ENCODE assay signal across 30 cellular contexts in genomic region chr10:98407017-98407743, GRCh38.
"Had no signal": no experiment of that assay in that cellular context is flagged by ENCODE, and none has a peak within 500 bp of the region (broad histone marks: within the 10 kb centered on the region; RNA-seq: fewer than 3 reads in every experiment).

No MANE protein-coding gene starts in this region.

- H3K27ac Mint-ChIP-seq: activated B cell treated with CpG ODN at 0.5 μM for 24 hours; activated CD4-positive, alpha-beta T cell treated with anti-CD3 and anti-CD28 coated beads, Interleukin-2, amount 10 ng/mL, durations not matched to agents 24 days and 14 days; activated CD8-positive, alpha-beta memory T cell treated with anti-CD3 and anti-CD28 coated beads, Interleukin-2, amount 10 ng/mL, durations not matched to agents 7 days and 5 days; activated naive CD4-positive, alpha-beta T cell treated with anti-CD3 and anti-CD28 coated beads, Interleukin-2, amount 50 U/mL, for 72 hours; activated naive CD8-positive, alpha-beta T cell treated with anti-CD3 and anti-CD28 coated beads, Interleukin-2, amount 50 U/mL, for 24 hours; T-helper 17 cell had no signal

- H3K4me3 ChIP-seq: K562, SJSA1 had no signal

- H3K36me3 Mint-ChIP-seq: activated CD8-positive, alpha-beta memory T cell treated with anti-CD3 and anti-CD28 coated beads, Interleukin-2, amount 10 ng/mL, durations not matched to agents 7 days and 5 days had no signal

- H3K27ac ChIP-seq: SJSA1 had no signal

- ATAC-seq: activated CD8-positive, alpha-beta memory T cell treated with anti-CD3 and anti-CD28 coated beads, Interleukin-2, amount 10 ng/mL, durations not matched to agents 7 days and 5 days; activated naive CD4-positive, alpha-beta T cell treated with anti-CD3 and anti-CD28 coated beads, Interleukin-2, amount 50 U/mL, for 72 hours; activated naive CD8-positive, alpha-beta T cell treated with anti-CD3 and anti-CD28 coated beads, Interleukin-2, amount 50 U/mL, for 24 hours; activated T-cell treated with anti-CD3 and anti-CD28 coated beads, Interleukin-2, amount 50 U/mL, for 4 hours; K562; Panc1; T-helper 17 cell had no signal

- H3K9me3 ChIP-seq: SJSA1 had no signal

- DNase-seq: activated B cell treated with CpG ODN at 0.5 μM for 24 hours; activated CD4-positive, alpha-beta T cell treated with anti-CD3 and anti-CD28 coated beads for 1 hour; activated CD4-positive, alpha-beta T cell treated with anti-CD3 and anti-CD28 coated beads, Interleukin-2, amount 10 ng/mL, durations not matched to agents 24 days and 14 days; activated CD4-positive, alpha-beta T cell treated with anti-CD3 and anti-CD28 coated beads, Interleukin-2, amount 50 U/mL, for 48 hours; activated CD8-positive, alpha-beta memory T cell treated with anti-CD3 and anti-CD28 coated beads, Interleukin-2, amount 10 ng/mL, durations not matched to agents 7 days and 5 days; activated effector memory CD4-positive, alpha-beta T cell treated with anti-CD3 and anti-CD28 coated beads, Interleukin-2, amount 50 U/mL, for 16 hours; activated naive CD4-positive, alpha-beta T cell treated with Interleukin-2 at 50 U/mL for 16 hours; activated naive CD8-positive, alpha-beta T cell treated with anti-CD3 and anti-CD28 coated beads, Interleukin-2, amount 50 U/mL, for 24 hours; activated T-cell treated with anti-CD3 and anti-CD28 coated beads, Interleukin-2, amount 50 U/mL, for 4 hours; amygdala; caudate nucleus; Karpas-422; MM.1S; NCI-H1105; NCI-H1436; NCI-H1694 treated with DMSO at 0.1 percent for 48 hours; NCI-H2029 treated with DMSO at 0.1 percent for 48 hours; NCI-H345; NCI-H510A; NCI-H526 treated with DMSO at 0.1 percent for 48 hours; NK-92 treated with Interleukin-12 subunit alpha and Interleukin-12 subunit beta, amount 100 ng/mL, for 24 hours; OCI-M1; RPMI8226; SHP77; T-helper 17 cell; T-helper 9 cell had no signal

- H3K27me3 Mint-ChIP-seq: activated B cell treated with CpG ODN at 0.5 μM for 24 hours; activated CD4-positive, alpha-beta T cell treated with anti-CD3 and anti-CD28 coated beads, Interleukin-2, amount 10 ng/mL, durations not matched to agents 24 days and 14 days; activated CD8-positive, alpha-beta memory T cell treated with anti-CD3 and anti-CD28 coated beads, Interleukin-2, amount 10 ng/mL, durations not matched to agents 7 days and 5 days; activated naive CD8-positive, alpha-beta T cell treated with anti-CD3 and anti-CD28 coated beads, Interleukin-2, amount 50 U/mL, for 24 hours; T-helper 17 cell had no signal

- H3K9me3 Mint-ChIP-seq: activated B cell treated with CpG ODN at 0.5 μM for 24 hours; activated CD4-positive, alpha-beta T cell treated with anti-CD3 and anti-CD28 coated beads, Interleukin-2, amount 10 ng/mL, durations not matched to agents 24 days and 14 days; activated naive CD4-positive, alpha-beta T cell treated with anti-CD3 and anti-CD28 coated beads, Interleukin-2, amount 50 U/mL, for 72 hours; activated naive CD8-positive, alpha-beta T cell treated with anti-CD3 and anti-CD28 coated beads, Interleukin-2, amount 50 U/mL, for 24 hours; activated T-cell treated with anti-CD3 and anti-CD28 coated beads, Interleukin-2, amount 50 U/mL, for 4 hours had no signal

- H3K4me3 Mint-ChIP-seq: activated B cell treated with CpG ODN at 0.5 μM for 24 hours; activated CD4-positive, alpha-beta T cell treated with anti-CD3 and anti-CD28 coated beads, Interleukin-2, amount 10 ng/mL, durations not matched to agents 24 days and 14 days; activated CD8-positive, alpha-beta memory T cell treated with anti-CD3 and anti-CD28 coated beads, Interleukin-2, amount 10 ng/mL, durations not matched to agents 7 days and 5 days; activated naive CD8-positive, alpha-beta T cell treated with anti-CD3 and anti-CD28 coated beads, Interleukin-2, amount 50 U/mL, for 24 hours; activated T-cell treated with anti-CD3 and anti-CD28 coated beads, Interleukin-2, amount 50 U/mL, for 4 hours; T-helper 17 cell had no signal

- H3K27me3 ChIP-seq: SJSA1 had no signal
